In genomic region chr16:78252757-78253156, GRCh38 we compare ENCODE assay signal across 22 cellular contexts.
"Had no signal": no experiment of that assay in that cellular context is flagged by ENCODE, and none has a peak within 500 bp of the region (broad histone marks: within the 10 kb centered on the region; RNA-seq: fewer than 3 reads in every experiment).

No MANE protein-coding gene starts in this region.

- H3K27ac ChIP-seq: adrenal gland had no signal

- H3K27ac Mint-ChIP-seq: activated CD8-positive, alpha-beta T cell treated with anti-CD3 and anti-CD28 coated beads, Interleukin-2, amount 10 ng/mL, durations not matched to agents 7 days and 5 days; activated naive CD8-positive, alpha-beta T cell treated with anti-CD3 and anti-CD28 coated beads, Interleukin-2, amount 10 ng/mL, durations not matched to agents 7 days and 5 days; T-helper 1 cell treated with Interleukin-12 subunit alpha and Interleukin-12 subunit beta and Interleukin-4 antibody, amounts not matched to agents 30 μg/mL and 1 μg/mL, for 36 hours had no signal

- H3K4me1 ChIP-seq: adrenal gland had no signal

- H3K4me3 Mint-ChIP-seq: activated CD8-positive, alpha-beta T cell treated with anti-CD3 and anti-CD28 coated beads, Interleukin-2, amount 10 ng/mL, durations not matched to agents 7 days and 5 days; activated naive CD8-positive, alpha-beta T cell treated with anti-CD3 and anti-CD28 coated beads, Interleukin-2, amount 10 ng/mL, durations not matched to agents 7 days and 5 days; T-helper 1 cell treated with Interleukin-12 subunit alpha and Interleukin-12 subunit beta and Interleukin-4 antibody, amounts not matched to agents 30 μg/mL and 1 μg/mL, for 36 hours had no signal

- H3K9me3 Mint-ChIP-seq: T-helper 1 cell treated with Interleukin-12 subunit alpha and Interleukin-12 subunit beta and Interleukin-4 antibody, amounts not matched to agents 30 μg/mL and 1 μg/mL, for 36 hours had no signal

- H3K4me3 ChIP-seq: adrenal gland, K562, SJSA1 had no signal

- DNase-seq: activated CD4-positive, alpha-beta T cell treated with anti-CD3 and anti-CD28 coated beads for 48 hours; activated CD4-positive, alpha-beta T cell treated with anti-CD3 and anti-CD28 coated beads, Interleukin-2, amount 50 U/mL, for 4 hours; activated CD4-positive, CD25-positive, alpha-beta regulatory T cell treated with anti-CD3 and anti-CD28 coated beads, Interleukin-2, amount 50 U/mL, for 72 hours; activated CD8-positive, alpha-beta memory T cell treated with anti-CD3 and anti-CD28 coated beads, Interleukin-2, amount 50 U/mL, for 48 hours; activated CD8-positive, alpha-beta T cell treated with anti-CD3 and anti-CD28 coated beads, Interleukin-2, amount 10 ng/mL, durations not matched to agents 7 days and 5 days; activated naive CD4-positive, alpha-beta T cell treated with anti-CD3 and anti-CD28 coated beads, Interleukin-2, amount 50 U/mL, for 16 hours; activated naive CD8-positive, alpha-beta T cell treated with anti-CD3 and anti-CD28 coated beads, Interleukin-2, amount 10 ng/mL, durations not matched to agents 7 days and 5 days; activated T-cell treated with anti-CD3 and anti-CD28 coated beads, Interleukin-2, amount 50 U/mL, for 1 hour; adrenal gland; anterior cingulate cortex; cerebellar nuclear complex; Karpas-422; MM.1S; NCI-H1694; NCI-H2029; NCI-H2107; NCI-H524 treated with DMSO at 0.1 percent for 48 hours; PC-3; SHP77 had no signal

- H3K9me3 ChIP-seq: adrenal gland, SJSA1 had no signal

- H3K27me3 ChIP-seq: adrenal gland, SJSA1 had no signal

- H3K27me3 Mint-ChIP-seq: activated naive CD8-positive, alpha-beta T cell treated with anti-CD3 and anti-CD28 coated beads, Interleukin-2, amount 10 ng/mL, durations not matched to agents 7 days and 5 days had no signal

- H3K36me3 ChIP-seq: adrenal gland, SJSA1 had no signal

- ATAC-seq: activated CD8-positive, alpha-beta T cell treated with anti-CD3 and anti-CD28 coated beads, Interleukin-2, amount 10 ng/mL, durations not matched to agents 7 days and 5 days; K562; PC-3 had no signal
